33 cellular contexts compared by ENCODE assay signal in the genomic region with DNA sequence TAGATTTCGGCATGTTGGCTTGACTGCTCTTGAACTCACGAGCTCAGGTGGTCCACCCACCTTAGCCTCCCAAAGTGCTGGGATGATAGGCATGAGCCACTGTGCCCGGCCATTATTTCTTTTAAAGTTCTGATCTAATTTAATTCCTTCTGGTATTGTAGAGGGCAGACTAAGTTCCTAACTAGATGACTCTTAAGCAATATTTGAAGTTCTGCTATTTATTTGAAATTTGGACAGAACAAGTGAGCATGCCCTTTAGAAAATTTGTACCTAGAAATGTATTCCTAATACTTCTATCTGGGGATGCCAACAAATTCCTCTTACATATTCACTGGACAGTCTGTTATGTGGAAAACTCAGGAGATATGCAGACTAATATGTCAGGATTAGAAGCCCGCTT.
A peak's percentile ranks its signal among the peaks of the same experiment; 100 is the strongest.
DNase-seq lines count a peak whose midpoint lies in the region; ATAC-seq, FAIRE-seq and TF ChIP-seq lines count a peak whose summit lies in the region.
"Had no signal": no experiment of that assay in that cellular context is flagged by ENCODE, and none has a peak within 500 bp of the region (broad histone marks: within the 10 kb centered on the region; RNA-seq: fewer than 3 reads in every experiment).

No MANE protein-coding gene starts in this region.

- DNase-seq in HepG2 (ENCODE audit: low spot score), result no peak
- no peak for DNase-seq in left lobe of liver (ENCODE audit: low spot score)
- no peak for DNase-seq in right lobe of liver
- no peak for DNase-seq in dedifferentiated amniotic fluid mesenchymal stem cell (ENCODE audit: extremely low spot score)
- DNase-seq in NCI-H1417 (lab: John Stamatoyannopoulos, UW), result no peak
- DNase-seq: 8988T; ACHN; AML-193; BE2C; C1 segment of cervical spinal cord; Caco-2; Calu3; CD4-positive, alpha-beta memory T cell; CD4-positive, alpha-beta T cell; CD4-positive, CD25-positive, alpha-beta regulatory T cell; CD8-positive, alpha-beta memory T cell; CD8-positive, alpha-beta T cell; COR-L47; DMS 273 treated with DMSO at 0.1 percent for 48 hours; DMS153; DMS53; DMS79; DMS79 treated with DMSO at 0.1 percent for 48 hours; DND-41; EL had no signal

- no peak for TF ChIP-seq CTCF in liver (IDR thresholded peaks at IDR 0.05; ENCODE audit: low read depth, low read length, missing input control)
- TF ChIP-seq CTCF in HepG2 (CRISPR knock-in tag; IDR thresholded peaks at IDR 0.05), result no peak
- TF ChIP-seq CTCF in right lobe of liver (IDR thresholded peaks at IDR 0.05), result no peak

- TF ChIP-seq RAD21 in liver (IDR thresholded peaks at IDR 0.05) (peak in 1 of 2 donors; percentile 19), HepG2 (CRISPR knock-in tag; IDR thresholded peaks at IDR 0.05) (no peak)

- no peaks in the 10 kb centered on the region for H3K79me2 ChIP-seq in HepG2 (ENCODE audit: insufficient read depth, low read length)

- H4K20me1 ChIP-seq in HepG2 (ENCODE audit: insufficient read depth, low read length), result no peaks in the 10 kb centered on the region
- H4K20me1 ChIP-seq: BLaER1; BLaER1 treated with 17β-estradiol and CSF1 and Interleukin-3, amounts not matched to agents 10 nM and 100 nM had no signal

- WGBS in liver, result 72% methylated on average over 4 of the region's 4 CpGs
- WGBS in HepG2 (ENCODE audit: low lambda C conversion rate), result 18% methylated on average over 4 of the region's 4 CpGs
- WGBS in right lobe of liver (ENCODE audit: insufficient coverage, low coverage, low lambda C conversion rate, missing lambda C conversion rate), result 63% methylated on average over 4 of the region's 4 CpGs

- no peak overlapping the region for H2AFZ ChIP-seq in HepG2 (ENCODE audit: low read length)

- TF ChIP-seq EP300 in HepG2 (IDR thresholded peaks at IDR 0.05; ENCODE audit: low read depth in 2 of 2, low read length in 2 of 2), result no peak
- TF ChIP-seq EP300 in HepG2 (CRISPR knock-in tag; IDR thresholded peaks at IDR 0.05; ENCODE audit: borderline replicate concordance), result no peak

- H3K36me3 ChIP-seq in liver (ENCODE audit: control insufficient read depth in 4 of 4, insufficient read depth in 3 of 4, low read depth in 1 of 4, low read length in 3 of 4) (no peaks in the 10 kb centered on the region), HepG2 (replicated peaks in 1 of 2; ENCODE audit: control insufficient read depth in 1 of 2, insufficient read depth in 2 of 2, low read length in 2 of 2) (no peaks in the 10 kb centered on the region), right lobe of liver (no peaks in the 10 kb centered on the region)
- H3K36me3 ChIP-seq: BE2C; BLaER1; BLaER1 treated with 17β-estradiol and CSF1 and Interleukin-3, amounts not matched to agents 10 nM and 100 nM had no signal

- BruUV-seq in HepG2 (replicated peaks; lab: Mats Ljungman, UMichigan), result no TSS peak

- no peak overlapping the region for H3K4me2 ChIP-seq in HepG2 (ENCODE audit: low read depth, low read length)
- H3K4me2 ChIP-seq: A549; BLaER1; BLaER1 treated with 17β-estradiol and CSF1 and Interleukin-3, amounts not matched to agents 10 nM and 100 nM had no signal

- H3K4me3 ChIP-seq in liver (ENCODE audit: low read depth in 1 of 3, low read length in 3 of 3) (no peak overlapping the region), HepG2 (replicated peaks in 1 of 3; ENCODE audit: insufficient read depth in 1 of 3, low read depth in 2 of 3, low read length in 3 of 3) (no peak overlapping the region), right lobe of liver (no peak overlapping the region)
- H3K4me3 ChIP-seq: A549; BLaER1; BLaER1 treated with 17β-estradiol and CSF1 and Interleukin-3, amounts not matched to agents 10 nM and 100 nM had no signal

- in situ Hi-C loops in HepG2 (cut with HindIII; ENCODE audit: extremely low pct_ligation_motif_present, low pct_unique_long_range_greater_than_20kb), result no loop called here

- FAIRE-seq in HepG2 (lab: Jason Lieb, UNC), result no peak
- FAIRE-seq: A204.1, A549, D721Med had no signal

- H3K9ac ChIP-seq in liver (ENCODE audit: low read depth in 1 of 2, low read length in 2 of 2) (no peak overlapping the region), HepG2 (ENCODE audit: insufficient read depth, low read depth, low read length) (no peak overlapping the region)
- H3K9ac ChIP-seq: BLaER1; BLaER1 treated with 17β-estradiol and CSF1 and Interleukin-3, amounts not matched to agents 10 nM and 100 nM had no signal

- H3K27me3 ChIP-seq in liver (ENCODE audit: control insufficient read depth in 4 of 4, insufficient read depth in 4 of 4, low read length in 3 of 4), result no peaks in the 10 kb centered on the region
- no peaks in the 10 kb centered on the region for H3K27me3 ChIP-seq in HepG2 (ENCODE audit: control insufficient read depth in 1 of 2, insufficient read depth in 2 of 2, low read length in 2 of 2)
- H3K27me3 ChIP-seq in right lobe of liver, result no peaks in the 10 kb centered on the region
- H3K27me3 ChIP-seq: BE2C; BLaER1; BLaER1 treated with 17β-estradiol and CSF1 and Interleukin-3, amounts not matched to agents 10 nM and 100 nM had no signal

- H3K27ac ChIP-seq in liver (ENCODE audit: low read depth in 1 of 2, low read length in 2 of 2) (no peak overlapping the region), HepG2 (ENCODE audit: extremely low read length, insufficient read depth, low read length) (no peak overlapping the region), right lobe of liver (peak overlapping the region in 2 of 3 donors; percentile 45)
- H3K27ac ChIP-seq: 22Rv1; A549; BLaER1; BLaER1 treated with 17β-estradiol and CSF1 and Interleukin-3, amounts not matched to agents 10 nM and 100 nM; C4-2B had no signal

- POLR2A ChIA-PET in HepG2 (lab: Yijun Ruan, JAX), result no interaction called here

- no peak for ATAC-seq in HepG2
- ATAC-seq in left lobe of liver, result peak; percentile 64
- peak; percentile 44 to 67 (median 61) for ATAC-seq in right lobe of liver
- ATAC-seq: A549; CD8-positive, alpha-beta T cell had no signal

- CTCF ChIA-PET in HepG2 (lab: Yijun Ruan, JAX; ENCODE audit: low intra/inter-chr PET ratio, low total read pairs), result no interaction called here

- H3K9me3 ChIP-seq in liver (ENCODE audit: control insufficient read depth in 4 of 4, low read length in 3 of 4) (no peaks in the 10 kb centered on the region), HepG2 (ENCODE audit: low read length) (no peaks in the 10 kb centered on the region), right lobe of liver (peaks cover 0 to 3% (median 0%) of the 10 kb centered on the region in 4 donors)
- H3K9me3 ChIP-seq: A549; BE2C; BLaER1 treated with 17β-estradiol and CSF1 and Interleukin-3, amounts not matched to agents 10 nM and 100 nM; Caco-2 had no signal

- intact Hi-C loops in HepG2 (cut with micrococcal nuclease; ENCODE audit: unreplicated experiment) (no loop called here), right lobe of liver (cut with DNase I) (no loop called here)

- TF ChIP-seq POLR2A in HepG2 (IDR thresholded peaks at IDR 0.05; ENCODE audit: insufficient read depth in 1 of 2, low read depth in 2 of 2, low read length in 2 of 2), result no peak
- no peak for TF ChIP-seq POLR2A in right lobe of liver (IDR thresholded peaks at IDR 0.05)

- H3K4me1 ChIP-seq in liver (ENCODE audit: control insufficient read depth in 4 of 4, insufficient read depth in 4 of 4, low read length in 3 of 4), result peaks cover 4 to 21% (median 16%) of the 10 kb centered on the region in 4 donors
- no peaks in the 10 kb centered on the region for H3K4me1 ChIP-seq in HepG2 (ENCODE audit: insufficient read depth, low read length)
- H3K4me1 ChIP-seq in right lobe of liver, result peaks cover 0 to 22% (median 9%) of the 10 kb centered on the region in 4 donors
- H3K4me1 ChIP-seq: A549; BE2C; BLaER1; BLaER1 treated with 17β-estradiol and CSF1 and Interleukin-3, amounts not matched to agents 10 nM and 100 nM; Caco-2 had no signal

TF ChIP-seq in liver, 16 proteins besides CTCF, POLR2A, EP300 and RAD21:
- TF ChIP-seq JUND (IDR thresholded peaks at IDR 0.05) (no peak), HNF4A (conservative IDR thresholded peaks at IDR 0.05) (peak; percentile 35)

TF ChIP-seq in HepG2, 621 proteins besides CTCF, POLR2A, EP300 and RAD21:
- TF ChIP-seq IRX3 (CRISPR knock-in tag; IDR thresholded peaks at IDR 0.05; ENCODE audit: borderline replicate concordance, low read depth) (no peak), ELF3 (CRISPR knock-in tag; IDR thresholded peaks at IDR 0.05) (no peak), NBN (conservative IDR thresholded peaks at IDR 0.05) (no peak), TEAD2 (CRISPR knock-in tag; IDR thresholded peaks at IDR 0.05) (no peak), ONECUT2 (CRISPR knock-in tag; IDR thresholded peaks at IDR 0.05) (no peak), EED (CRISPR knock-in tag; IDR thresholded peaks at IDR 0.05) (no peak), CHD2 (IDR thresholded peaks at IDR 0.05; ENCODE audit: low read depth, low read length) (no peak), ZNF598 (CRISPR knock-in tag; IDR thresholded peaks at IDR 0.05; ENCODE audit: borderline replicate concordance) (no peak), IKZF4 (CRISPR knock-in tag; IDR thresholded peaks at IDR 0.05; ENCODE audit: borderline replicate concordance, low read depth, not compliant biosample characterization) (no peak), ZNF121 (CRISPR knock-in tag; IDR thresholded peaks at IDR 0.05) (no peak)
- TF ChIP-seq, protein P1, sequence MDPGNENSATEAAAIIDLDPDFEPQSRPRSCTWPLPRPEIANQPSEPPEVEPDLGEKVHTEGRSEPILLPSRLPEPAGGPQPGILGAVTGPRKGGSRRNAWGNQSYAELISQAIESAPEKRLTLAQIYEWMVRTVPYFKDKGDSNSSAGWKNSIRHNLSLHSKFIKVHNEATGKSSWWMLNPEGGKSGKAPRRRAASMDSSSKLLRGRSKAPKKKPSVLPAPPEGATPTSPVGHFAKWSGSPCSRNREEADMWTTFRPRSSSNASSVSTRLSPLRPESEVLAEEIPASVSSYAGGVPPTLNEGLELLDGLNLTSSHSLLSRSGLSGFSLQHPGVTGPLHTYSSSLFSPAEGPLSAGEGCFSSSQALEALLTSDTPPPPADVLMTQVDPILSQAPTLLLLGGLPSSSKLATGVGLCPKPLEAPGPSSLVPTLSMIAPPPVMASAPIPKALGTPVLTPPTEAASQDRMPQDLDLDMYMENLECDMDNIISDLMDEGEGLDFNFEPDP (CRISPR knock-in tag; conservative IDR thresholded peaks at IDR 0.05), result no peak

Comparison
In these comparisons a context has a peak if more than half of its experiments do, and no peak if none do; other contexts are left out.
1. H3K27ac ChIP-seq: peak in right lobe of liver (2 of 3); none in liver (0 of 2) and HepG2 (single experiment).